In genomic region chr4:68346461-68346860, GRCh38 we compare ENCODE assay signal across 1 cellular context.
TF ChIP-seq lines count a peak whose summit lies in the region.

No MANE protein-coding gene starts in this region.

TF ChIP-seq in HepG2, 621 proteins besides CTCF, POLR2A, EP300 and RAD21 (continued from another document):
- TF ChIP-seq ZNF407 (CRISPR knock-in tag; IDR thresholded peaks at IDR 0.05; ENCODE audit: not compliant biosample characterization) = no peak
- TF ChIP-seq AGO2 (optimal IDR thresholded peaks at IDR 0.05; ENCODE audit: low read depth, low read length) = no peak
- TF ChIP-seq ZNF691 (CRISPR knock-in tag; IDR thresholded peaks at IDR 0.05; ENCODE audit: borderline replicate concordance, low read depth) = no peak
- TF ChIP-seq JUND (CRISPR knock-in tag; IDR thresholded peaks at IDR 0.05) = 0 out of 2 replicates have a peak, but pooled peaks have one; percentile 25
- TF ChIP-seq RNF2 (conservative IDR thresholded peaks at IDR 0.05; ENCODE audit: low read depth) = no peak
- TF ChIP-seq HOMEZ (CRISPR knock-in tag; IDR thresholded peaks at IDR 0.05; ENCODE audit: low read depth) = peak; percentile 59; the same call in 1 of the 2 replicates
- no peak for TF ChIP-seq HMG20A (CRISPR knock-in tag; IDR thresholded peaks at IDR 0.05; ENCODE audit: borderline replicate concordance)
- TF ChIP-seq BRD4 (CRISPR knock-in tag; IDR thresholded peaks at IDR 0.05) = no peak
- TF ChIP-seq MTF2 (CRISPR knock-in tag; IDR thresholded peaks at IDR 0.05; ENCODE audit: borderline replicate concordance) = no peak
- TF ChIP-seq ZNF672 (CRISPR knock-in tag; IDR thresholded peaks at IDR 0.05) = no peak
- no peak for TF ChIP-seq NFE2L2 (IDR thresholded peaks at IDR 0.05; ENCODE audit: low read length)
- no peak for TF ChIP-seq ZNF260 (CRISPR knock-in tag; IDR thresholded peaks at IDR 0.05; ENCODE audit: borderline replicate concordance, low read depth)
- TF ChIP-seq TOE1 (CRISPR knock-in tag; IDR thresholded peaks at IDR 0.05) = no peak
- peak; percentile 91 for TF ChIP-seq FOSL2 (CRISPR knock-in tag; IDR thresholded peaks at IDR 0.05)
- TF ChIP-seq CEBPB (IDR thresholded peaks at IDR 0.05; ENCODE audit: borderline replicate concordance, low read depth, low read length) = 0 out of 2 replicates have a peak, but pooled peaks have one; percentile 36
- peak; percentile 88 for TF ChIP-seq ZBTB33 (CRISPR knock-in tag; IDR thresholded peaks at IDR 0.05)
- peak; percentile 27; the same call in 1 of the 2 replicates for TF ChIP-seq ZBTB20 (CRISPR knock-in tag; IDR thresholded peaks at IDR 0.05; ENCODE audit: borderline replicate concordance, low read depth)
- no peak for TF ChIP-seq RARG (CRISPR knock-in tag; IDR thresholded peaks at IDR 0.05; ENCODE audit: low read depth)
- no peak for TF ChIP-seq LBX2 (CRISPR knock-in tag; IDR thresholded peaks at IDR 0.05; ENCODE audit: borderline replicate concordance)
- no peak for TF ChIP-seq GMEB1 (CRISPR knock-in tag; IDR thresholded peaks at IDR 0.05; ENCODE audit: borderline replicate concordance)
- no peak for TF ChIP-seq HNF4G (IDR thresholded peaks at IDR 0.05; ENCODE audit: borderline replicate concordance, low read depth, low read length)
- TF ChIP-seq HNF4G (CRISPR knock-in tag; IDR thresholded peaks at IDR 0.05; ENCODE audit: borderline replicate concordance, low read depth) = no peak
- TF ChIP-seq POGZ (CRISPR knock-in tag; IDR thresholded peaks at IDR 0.05) = no peak
- no peak for TF ChIP-seq MLLT10 (CRISPR knock-in tag; IDR thresholded peaks at IDR 0.05)
- 0 out of 2 replicates have a peak, but pooled peaks have one; percentile 32 for TF ChIP-seq GATAD2A (CRISPR knock-in tag; IDR thresholded peaks at IDR 0.05)
- TF ChIP-seq EZH2 (conservative IDR thresholded peaks at IDR 0.05; ENCODE audit: low read depth, low read length) = no peak
